ENCODE assay signal across 21 cellular contexts in genomic region chr22:35985361-35985760, GRCh38. TPM values are rescaled to one million over a fixed set of nuclear protein-coding genes. Genes with fewer than 3 reads are reported as not detected.
DNase-seq lines count a peak whose midpoint lies in the region; ATAC-seq and TF ChIP-seq lines count a peak whose summit lies in the region.
"Had no signal": no experiment of that assay in that cellular context is flagged by ENCODE, and none has a peak within 500 bp of the region (broad histone marks: within the 10 kb centered on the region; RNA-seq: fewer than 3 reads in every experiment).

No MANE protein-coding gene starts in this region.

- H3K9me3 Mint-ChIP-seq in HFFc6 (no peaks in the 10 kb centered on the region; the same call in 1 of the 2 replicates), brain (no peaks in the 10 kb centered on the region)
- no peaks in the 10 kb centered on the region for H3K9me3 Mint-ChIP-seq in stimulated activated naive B cell treated with anti-CD40 and anti-IgM and Interleukin-4, amounts not matched to agents 10 μg/mL and 1 μg/mL and 100 μg/mL, for 72 hours
- no peaks in the 10 kb centered on the region for H3K9me3 Mint-ChIP-seq in activated CD4-positive, alpha-beta memory T cell treated with anti-CD3 and anti-CD28 coated beads for 36 hours

- H3K18ac ChIP-seq in mesenchymal stem cell (ENCODE audit: low read depth in 1 of 2, low read length in 2 of 2) = no peak overlapping the region

- H4K8ac ChIP-seq in mesenchymal stem cell (ENCODE audit: low read length) = no peak overlapping the region

- no peak overlapping the region for H2BK120ac ChIP-seq in mesenchymal stem cell (ENCODE audit: low read depth, low read length)

- H2AK5ac ChIP-seq in mesenchymal stem cell (ENCODE audit: low read length, severe bottlenecking) = peak overlapping the region; percentile 36

- H3K23ac ChIP-seq in mesenchymal stem cell (ENCODE audit: low read length in 2 of 2) = no peak overlapping the region

- H3K36me3 Mint-ChIP-seq in HFFc6 (ENCODE audit: low read depth) (peaks cover 18% of the 10 kb centered on the region), brain (peaks cover 14% of the 10 kb centered on the region)
- no peaks in the 10 kb centered on the region for H3K36me3 Mint-ChIP-seq in stimulated activated naive B cell treated with anti-CD40 and anti-IgM and Interleukin-4, amounts not matched to agents 10 μg/mL and 1 μg/mL and 100 μg/mL, for 72 hours
- no peaks in the 10 kb centered on the region for H3K36me3 Mint-ChIP-seq in activated CD4-positive, alpha-beta memory T cell treated with anti-CD3 and anti-CD28 coated beads for 36 hours
- H3K36me3 Mint-ChIP-seq: CD4-positive, alpha-beta memory T cell had no signal

- no peak for ATAC-seq in stimulated activated naive B cell treated with anti-CD40 and anti-IgM and Interleukin-4, amounts not matched to agents 10 μg/mL and 1 μg/mL and 100 μg/mL, for 72 hours (replicated peaks)
- ATAC-seq: HepG2 had no signal

- H3K79me2 ChIP-seq in GM23248 (ENCODE audit: insufficient read depth) = peaks cover 100% of the 10 kb centered on the region

- H3K9ac ChIP-seq in mesenchymal stem cell (ENCODE audit: low read length) = no peak overlapping the region
- H3K9ac ChIP-seq in GM23248 = no peak overlapping the region

- H3K4me1 ChIP-seq in mesenchymal stem cell (ENCODE audit: control insufficient read depth, insufficient read depth, low read depth, low read length) (peaks cover 2% of the 10 kb centered on the region), GM23248 (ENCODE audit: insufficient read depth) (peaks cover 38% of the 10 kb centered on the region)
- H3K4me1 ChIP-seq: SJSA1 had no signal

- H3K4me3 Mint-ChIP-seq in HFFc6 (no peak overlapping the region), brain (peak overlapping the region in 1 of 5 experiments; percentile 13)
- no peak overlapping the region for H3K4me3 Mint-ChIP-seq in stimulated activated naive B cell treated with anti-CD40 and anti-IgM and Interleukin-4, amounts not matched to agents 10 μg/mL and 1 μg/mL and 100 μg/mL, for 72 hours
- no peak overlapping the region for H3K4me3 Mint-ChIP-seq in activated CD4-positive, alpha-beta memory T cell treated with anti-CD3 and anti-CD28 coated beads for 36 hours
- H3K4me3 Mint-ChIP-seq: CD4-positive, alpha-beta memory T cell had no signal

- no peak overlapping the region for H2BK15ac ChIP-seq in mesenchymal stem cell (ENCODE audit: low read depth, poor library complexity, severe bottlenecking)

- H3K4me2 ChIP-seq in mesenchymal stem cell (ENCODE audit: low read length, poor library complexity, severe bottlenecking) (no peak overlapping the region), GM23248 (ENCODE audit: unreplicated experiment) (no peak overlapping the region)

- H3K4me3 ChIP-seq in mesenchymal stem cell (ENCODE audit: insufficient read depth in 1 of 2, low read depth in 1 of 2, low read length in 2 of 2) = no peak overlapping the region
- H3K4me3 ChIP-seq in GM23248 = no peak overlapping the region
- H3K4me3 ChIP-seq: SJSA1 had no signal

- intact Hi-C loops in activated CD4-positive, alpha-beta memory T cell treated with anti-CD3 and anti-CD28 coated beads for 36 hours (cut with micrococcal nuclease) = no loop called here

- peak overlapping the region; percentile 53 for H3K27ac Mint-ChIP-seq in HFFc6
- H3K27ac Mint-ChIP-seq in brain = peak overlapping the region in 4 of 5 experiments; percentile 39 to 84 (median 64)
- peak overlapping the region; percentile 38 for H3K27ac Mint-ChIP-seq in stimulated activated naive B cell treated with anti-CD40 and anti-IgM and Interleukin-4, amounts not matched to agents 10 μg/mL and 1 μg/mL and 100 μg/mL, for 72 hours
- H3K27ac Mint-ChIP-seq in activated CD4-positive, alpha-beta memory T cell treated with anti-CD3 and anti-CD28 coated beads for 36 hours = no peak overlapping the region
- H3K27ac Mint-ChIP-seq: CD4-positive, alpha-beta memory T cell had no signal

- no peak for DNase-seq in HFFc6
- DNase-seq in mesenchymal stem cell = no peak
- DNase-seq in stimulated activated naive B cell treated with anti-CD40 and anti-IgM and Interleukin-4, amounts not matched to agents 10 μg/mL and 1 μg/mL and 100 μg/mL, for 72 hours = no peak
- DNase-seq in NCI-H524 (lab: John Stamatoyannopoulos, UW) = no peak
- no peak for DNase-seq in GM23248
- DNase-seq in activated CD4-positive, alpha-beta memory T cell treated with anti-CD3 and anti-CD28 coated beads for 36 hours = no peak
- DNase-seq: C1 segment of cervical spinal cord; CD4-positive, alpha-beta memory T cell; DMS53; KBM-7; MV-4-11; NCI-H1105; NCI-H146; NCI-H1930; NCI-H2107; NCI-H526; Right ventricle myocardium superior; RPMI8226 had no signal

- H4K91ac ChIP-seq in mesenchymal stem cell (ENCODE audit: low read length) = no peak overlapping the region

- H3K9me2 ChIP-seq in GM23248 (ENCODE audit: insufficient read depth) = no peaks in the 10 kb centered on the region

- in situ Hi-C loops in GM23248 (cut with MboI) = no loop called here

- H3K27ac ChIP-seq in mesenchymal stem cell (ENCODE audit: low read length, poor library complexity, severe bottlenecking) = no peak overlapping the region
- no peak overlapping the region for H3K27ac ChIP-seq in GM23248
- H3K27ac ChIP-seq: SJSA1 had no signal

- H2BK5ac ChIP-seq in mesenchymal stem cell (ENCODE audit: low read depth, low read length, poor library complexity, severe bottlenecking) = no peak overlapping the region

- no peak for TF ChIP-seq CTCF in HFFc6 (IDR thresholded peaks at IDR 0.05)
- TF ChIP-seq CTCF in brain (conservative IDR thresholded peaks at IDR 0.05) = no peak

- 90% methylated on average over 4 of the region's 4 CpGs for whole genome bisulfite sequencing in mesenchymal stem cell
- WGBS in GM23248 (ENCODE audit: low coverage in 1 of 2, low lambda C conversion rate in 2 of 2, missing lambda C conversion rate in 2 of 2), 2 experiments = 53 to 55% methylated on average over 4 of the region's 4 CpGs

- no peak overlapping the region for H2BK12ac ChIP-seq in mesenchymal stem cell (ENCODE audit: low read length in 2 of 2)

- peaks cover 1% of the 10 kb centered on the region for H3K4me1 Mint-ChIP-seq in HFFc6 (ENCODE audit: low read depth)
- no peaks in the 10 kb centered on the region for H3K4me1 Mint-ChIP-seq in brain
- peaks cover 0 to 2% of the 10 kb centered on the region in 2 donors for H3K4me1 Mint-ChIP-seq in stimulated activated naive B cell treated with anti-CD40 and anti-IgM and Interleukin-4, amounts not matched to agents 10 μg/mL and 1 μg/mL and 100 μg/mL, for 72 hours
- H3K4me1 Mint-ChIP-seq in activated CD4-positive, alpha-beta memory T cell treated with anti-CD3 and anti-CD28 coated beads for 36 hours (ENCODE audit: low read depth) = no peaks in the 10 kb centered on the region
- H3K4me1 Mint-ChIP-seq: CD4-positive, alpha-beta memory T cell had no signal

- no peak overlapping the region for H3K4ac ChIP-seq in mesenchymal stem cell (ENCODE audit: low read depth in 1 of 2, low read length in 2 of 2)

- POLR2A ChIA-PET in activated CD4-positive, alpha-beta memory T cell treated with anti-CD3 and anti-CD28 coated beads for 36 hours (lab: Charles Lee) = no interaction called here

- H3K27me3 Mint-ChIP-seq in HFFc6 (ENCODE audit: insufficient read depth) (no peaks in the 10 kb centered on the region), brain (no peaks in the 10 kb centered on the region)
- H3K27me3 Mint-ChIP-seq in stimulated activated naive B cell treated with anti-CD40 and anti-IgM and Interleukin-4, amounts not matched to agents 10 μg/mL and 1 μg/mL and 100 μg/mL, for 72 hours = peaks cover 21 to 31% of the 10 kb centered on the region in 2 donors
- peaks cover 7% of the 10 kb centered on the region for H3K27me3 Mint-ChIP-seq in activated CD4-positive, alpha-beta memory T cell treated with anti-CD3 and anti-CD28 coated beads for 36 hours

- H3F3A ChIP-seq in GM23248 (ENCODE audit: insufficient read depth) = peaks cover 23% of the 10 kb centered on the region; the same call in 1 of the 2 replicates

- CTCF ChIA-PET in activated CD4-positive, alpha-beta memory T cell treated with anti-CD3 and anti-CD28 coated beads for 36 hours (lab: Charles Lee) = interaction anchor here (1.1 kb wide), 1 partner anchor 16 kb away, joined by 3 read pairs; no protein-coding TSS in a partner anchor

- H3K27me3 ChIP-seq in mesenchymal stem cell (ENCODE audit: control insufficient read depth in 1 of 2, insufficient read depth in 1 of 2, low read length in 2 of 2) (no peaks in the 10 kb centered on the region), GM23248 (replicated peaks; ENCODE audit: insufficient read depth) (no peaks in the 10 kb centered on the region)
- H3K27me3 ChIP-seq: SJSA1 had no signal

- peaks cover 35% of the 10 kb centered on the region for H3K79me1 ChIP-seq in mesenchymal stem cell (replicated peaks; ENCODE audit: low read length, poor library complexity, severe bottlenecking)

- H2AFZ ChIP-seq in mesenchymal stem cell (ENCODE audit: low read depth, low read length) = no peak overlapping the region
- no peak overlapping the region for H2AFZ ChIP-seq in GM23248

- H3K36me3 ChIP-seq in mesenchymal stem cell (ENCODE audit: control insufficient read depth in 1 of 2, insufficient read depth in 2 of 2, low read depth in 1 of 2, low read length in 2 of 2) (peaks cover 0 to 4% of the 10 kb centered on the region in 2 experiments), GM23248 (ENCODE audit: low read depth) (no peaks in the 10 kb centered on the region)
- H3K36me3 ChIP-seq: SJSA1 had no signal

- H3K9me3 ChIP-seq in mesenchymal stem cell (ENCODE audit: control insufficient read depth, low read length) = no peaks in the 10 kb centered on the region
- H3K9me3 ChIP-seq in GM23248 (ENCODE audit: low read depth) = no peaks in the 10 kb centered on the region
- H3K9me3 ChIP-seq: SJSA1 had no signal

- no peak overlapping the region for H3K14ac ChIP-seq in mesenchymal stem cell (ENCODE audit: low read length in 2 of 2)

- no peaks in the 10 kb centered on the region for H4K20me1 ChIP-seq in GM23248 (ENCODE audit: insufficient read depth)

RNA-seq across cellular contexts. Expression of gene RBFOX2, which starts 43.3 kb away (rescaled TPM):
- total RNA-seq in HFFc6 (2021; fragmentation: NEBNext Ultra II Directional; extraction: Animal tissue kit (Norgen Biotek cat#: 25700)) = 100 to 1,000 TPM; 139 to 165 (median 155) TPM
- polyA plus RNA-seq in brain (ENCODE audit: insufficient read depth, low read depth, low replicate concordance) (67.0 TPM), GM23248 (2016; fragmentation: Nextera tagmentation; extraction: Ambion mirVana) (127 and 135 TPM in 2 replicates)
- 115 TPM for polyA plus RNA-seq in mesenchymal stem cell (2013, experiment 1 of 2)
- 114 TPM for polyA plus RNA-seq in mesenchymal stem cell (2013, experiment 2 of 2)
- 136 and 139 TPM in 2 replicates for total RNA-seq in GM23248 (2014; rRNA removed; shearing (Covaris generic))
- 1 to 10 TPM; 4.3 to 4.6 TPM for total RNA-seq in activated CD4-positive, alpha-beta memory T cell treated with anti-CD3 and anti-CD28 coated beads for 36 hours

Comparison
In these comparisons a context has a peak if more than half of its experiments do, and no peak if none do; other contexts are left out.
1. RNA of gene RBFOX2, which starts 43.3 kb away (total RNA-seq): 139 to 165 TPM in HFFc6 and 136 to 139 TPM in GM23248; 4.3 to 4.6 TPM in activated CD4-positive, alpha-beta memory T cell treated with anti-CD3 and anti-CD28 coated beads for 36 hours; every median in the first group is over 10 times any median in the second.